Comparison of ENCODE assay signal across 8 cellular contexts in genomic region chr4:86935833-86936721, GRCh38. TPM values are rescaled to one million over a fixed set of nuclear protein-coding genes. Genes with fewer than 3 reads are reported as not detected.
A peak's percentile ranks its signal among the peaks of the same experiment; 100 is the strongest.
DNase-seq lines count a peak whose midpoint lies in the region; ATAC-seq and TF ChIP-seq lines count a peak whose summit lies in the region.

No MANE protein-coding gene starts in this region.

- H3K36me3 ChIP-seq in Caco-2 (ENCODE audit: control insufficient read depth, insufficient read depth, low read length) (no peaks in the 10 kb centered on the region), right atrium auricular region (peaks cover 3% of the 10 kb centered on the region)

- peak overlapping the region; percentile 98 for H3K27ac ChIP-seq in right atrium auricular region

- peaks cover 16% of the 10 kb centered on the region for H3K4me1 Mint-ChIP-seq in Caco-2 (ENCODE audit: low read depth, unreplicated experiment)
- peaks cover 38% of the 10 kb centered on the region for H3K4me1 Mint-ChIP-seq in activated naive CD8-positive, alpha-beta T cell treated with anti-CD3 and anti-CD28 coated beads, Interleukin-2, amount 10 ng/mL, durations not matched to agents 7 days and 5 days

- no peaks in the 10 kb centered on the region for H3K27me3 Mint-ChIP-seq in Caco-2 (ENCODE audit: insufficient read depth, unreplicated experiment)
- no peaks in the 10 kb centered on the region for H3K27me3 Mint-ChIP-seq in activated naive CD8-positive, alpha-beta T cell treated with anti-CD3 and anti-CD28 coated beads, Interleukin-2, amount 10 ng/mL, durations not matched to agents 7 days and 5 days

- peak overlapping the region; percentile 91 for H3K4me3 Mint-ChIP-seq in Caco-2 (ENCODE audit: unreplicated experiment)
- H3K4me3 Mint-ChIP-seq in activated naive CD8-positive, alpha-beta T cell treated with anti-CD3 and anti-CD28 coated beads, Interleukin-2, amount 10 ng/mL, durations not matched to agents 7 days and 5 days: peak overlapping the region; percentile 91

- H3K27me3 ChIP-seq in Caco-2 (replicated peaks; ENCODE audit: control insufficient read depth, insufficient read depth, low read length): no peaks in the 10 kb centered on the region
- H3K27me3 ChIP-seq in right atrium auricular region: no peaks in the 10 kb centered on the region

- H3K27ac Mint-ChIP-seq in Caco-2 (ENCODE audit: unreplicated experiment): peak overlapping the region; percentile 89
- peak overlapping the region; percentile 92 for H3K27ac Mint-ChIP-seq in activated naive CD8-positive, alpha-beta T cell treated with anti-CD3 and anti-CD28 coated beads, Interleukin-2, amount 10 ng/mL, durations not matched to agents 7 days and 5 days

- POLR2A ChIA-PET in Caco-2 (lab: Charles Lee): interaction anchor here (1.0 to 2.7 kb wide), 5 partner anchors 14 to 79 kb away, joined by 3 to 38 read pairs (median 5); no protein-coding TSS in a partner anchor
- POLR2A ChIA-PET in activated naive CD8-positive, alpha-beta T cell treated with anti-CD3 and anti-CD28 coated beads, Interleukin-2, amount 10 ng/mL, durations not matched to agents 7 days and 5 days (lab: Charles Lee): interaction anchor here (1.1 to 2.9 kb wide), 5 partner anchors 13 to 161 kb away, joined by 3 to 111 read pairs (median 9); no protein-coding TSS in a partner anchor

- intact Hi-C loops in Caco-2 (cut with micrococcal nuclease; ENCODE audit: unreplicated experiment): loop anchor here (1.0 to 2.0 kb wide), 4 partner anchors 37 to 157 kb away; no protein-coding TSS in a partner anchor

- peaks cover 6% of the 10 kb centered on the region for H3K36me3 Mint-ChIP-seq in Caco-2 (ENCODE audit: insufficient read depth, unreplicated experiment)
- peaks cover 4% of the 10 kb centered on the region for H3K36me3 Mint-ChIP-seq in activated naive CD8-positive, alpha-beta T cell treated with anti-CD3 and anti-CD28 coated beads, Interleukin-2, amount 10 ng/mL, durations not matched to agents 7 days and 5 days

- H3K4me3 ChIP-seq in Caco-2 (ENCODE audit: low read depth, low read length) (peak overlapping the region; percentile 84), right atrium auricular region (peak overlapping the region; percentile 86 to 98), retinal pigment epithelial cell (ENCODE audit: low read length) (peak overlapping the region; percentile 69)

- no peak for TF ChIP-seq CTCF in Caco-2 (IDR thresholded peaks at IDR 0.05; ENCODE audit: insufficient read depth in 1 of 2, low read depth in 1 of 2, low read length in 1 of 2, severe bottlenecking in 1 of 2, unreplicated experiment in 1 of 2)
- no peak for TF ChIP-seq CTCF in right atrium auricular region (IDR thresholded peaks at IDR 0.05)
- TF ChIP-seq CTCF in retinal pigment epithelial cell (conservative IDR thresholded peaks at IDR 0.05; ENCODE audit: low read depth, low read length): no peak

- peak; percentile 66 to 74 for DNase-seq in Caco-2
- DNase-seq in HPDE6-E6E7 (ENCODE audit: extremely low spot score): peak; percentile 78
- DNase-seq in SKM-1 treated with dmso at 0.1 percent for 144 hours (lab: John Stamatoyannopoulos, UW; ENCODE audit: unreplicated experiment): peak; percentile 70
- peak; percentile 75 for DNase-seq in activated naive CD8-positive, alpha-beta T cell treated with anti-CD3 and anti-CD28 coated beads, Interleukin-2, amount 10 ng/mL, durations not matched to agents 7 days and 5 days
- DNase-seq in right atrium auricular region (ENCODE audit: low spot score): peak; percentile 82
- DNase-seq in retinal pigment epithelial cell (ENCODE audit: low read depth): no peak
- no peak for DNase-seq in NCI-H187 treated with DMSO at 0.1 percent for 48 hours (lab: John Stamatoyannopoulos, UW)

- H3K4me1 ChIP-seq in Caco-2 (peaks cover 22% of the 10 kb centered on the region), right atrium auricular region (peaks cover 0 to 57% of the 10 kb centered on the region in 2 donors)

- BruUV-seq in Caco-2 (replicated peaks; lab: Mats Ljungman, UMichigan): TSS peak; percentile 65

- CTCF ChIA-PET in Caco-2 (lab: Charles Lee): interaction anchor here (1.6 to 2.9 kb wide), 4 partner anchors 14 to 157 kb away, joined by 9 to 17 read pairs (median 12); no protein-coding TSS in a partner anchor

- H3K9me3 Mint-ChIP-seq in Caco-2 (ENCODE audit: unreplicated experiment): no peaks in the 10 kb centered on the region
- no peaks in the 10 kb centered on the region for H3K9me3 Mint-ChIP-seq in activated naive CD8-positive, alpha-beta T cell treated with anti-CD3 and anti-CD28 coated beads, Interleukin-2, amount 10 ng/mL, durations not matched to agents 7 days and 5 days

- peak; percentile 2 for ATAC-seq in GM19468 (IDR thresholded peaks at IDR 0.05; ENCODE audit: extremely low read depth, unreplicated experiment)
- peak; percentile 64 for ATAC-seq in activated naive CD8-positive, alpha-beta T cell treated with anti-CD3 and anti-CD28 coated beads, Interleukin-2, amount 10 ng/mL, durations not matched to agents 7 days and 5 days (ENCODE audit: low read depth)

- H3K9me3 ChIP-seq in Caco-2 (no peaks in the 10 kb centered on the region), right atrium auricular region (no peaks in the 10 kb centered on the region)

RNA-seq across cellular contexts. Expression of gene AFF1, which starts 1.3 kb away (rescaled TPM):
- total RNA-seq in Caco-2 (2022) (45.2 and 48.3 TPM in 2 replicates), right atrium auricular region (10 to 100 TPM; 59.2 to 73.5 TPM)
- total RNA-seq in activated naive CD8-positive, alpha-beta T cell treated with anti-CD3 and anti-CD28 coated beads, Interleukin-2, amount 10 ng/mL, durations not matched to agents 7 days and 5 days: 10 to 100 TPM; 57.1 to 62.5 TPM

RNA-seq across cellular contexts. Expression of gene C4orf36, which starts 43.9 kb away (rescaled TPM):
- 2.2 and 2.4 TPM in 2 replicates for total RNA-seq in Caco-2 (2022)
- under 1 TPM in 1 of 2 experiments, not detected in 1; 0.44 TPM for total RNA-seq in activated naive CD8-positive, alpha-beta T cell treated with anti-CD3 and anti-CD28 coated beads, Interleukin-2, amount 10 ng/mL, durations not matched to agents 7 days and 5 days
- not detected for total RNA-seq in right atrium auricular region

Comparison
In these comparisons a context has a peak if more than half of its experiments do, and no peak if none do; other contexts are left out.
1. DNase-seq: peak in Caco-2 (2 of 2), HPDE6-E6E7 (single experiment), SKM-1 treated with dmso at 0.1 percent for 144 hours (single experiment), activated naive CD8-positive, alpha-beta T cell treated with anti-CD3 and anti-CD28 coated beads, Interleukin-2, amount 10 ng/mL, durations not matched to agents 7 days and 5 days (single experiment) and right atrium auricular region (single experiment); none in retinal pigment epithelial cell (single experiment) and NCI-H187 treated with DMSO at 0.1 percent for 48 hours (single experiment).
2. Peak in every context shown above with its lines, with median percentiles within 50 percentile points of each other: H3K4me3 ChIP-seq.